23 cellular contexts compared by ENCODE assay signal in genomic region chr7:96887426-96887825, GRCh38.
"Had no signal": no experiment of that assay in that cellular context is flagged by ENCODE, and none has a peak within 500 bp of the region (broad histone marks: within the 10 kb centered on the region; RNA-seq: fewer than 3 reads in every experiment).

No MANE protein-coding gene starts in this region.

- H3K9me3 Mint-ChIP-seq: activated CD4-positive, alpha-beta T cell treated with anti-CD3 and anti-CD28 coated beads, Interleukin-2, amount 10 ng/mL, durations not matched to agents 7 days and 5 days; activated T-cell treated with anti-CD3 and anti-CD28 coated beads, Interleukin-2, amount 50 U/mL, for 72 hours; brain; neural progenitor cell had no signal

- H3K36me3 ChIP-seq: gastroesophageal sphincter, heart right ventricle, neural progenitor cell, pancreas, stomach had no signal

- ATAC-seq: activated T-cell treated with anti-CD3 and anti-CD28 coated beads, Interleukin-2, amount 50 U/mL, for 72 hours; gastroesophageal sphincter; heart right ventricle; left lobe of liver; pancreas; sciatic nerve had no signal

- H3K36me3 Mint-ChIP-seq: activated naive CD8-positive, alpha-beta T cell; brain; naive B cell; neural progenitor cell had no signal

- DNase-seq: activated CD4-positive, alpha-beta T cell treated with anti-CD3 and anti-CD28 coated beads, Interleukin-2, amount 10 ng/mL, durations not matched to agents 7 days and 5 days; activated CD4-positive, CD25-positive, alpha-beta regulatory T cell; activated CD8-positive, alpha-beta memory T cell treated with anti-CD3 and anti-CD28 coated beads, Interleukin-2, amount 50 U/mL, for 48 hours; activated gamma-delta T cell treated with Interleukin-2 at 50 U/mL for 16 hours; activated T-cell treated with anti-CD3 and anti-CD28 coated beads, Interleukin-2, amount 50 U/mL, for 72 hours; amygdala; cortex of kidney; effector CD4-positive, alpha-beta T cell; heart right ventricle; islet precursor cell; naive B cell; pancreas; stimulated activated CD4-positive, alpha-beta T cell treated with anti-CD3 and anti-CD28 coated beads, Interleukin-1b, Interleukin-23, amount 100 ng/mL, for 48 hours; stomach; T-helper 2 cell had no signal

- H3K4me1 Mint-ChIP-seq: activated CD4-positive, alpha-beta T cell treated with anti-CD3 and anti-CD28 coated beads, Interleukin-2, amount 10 ng/mL, durations not matched to agents 7 days and 5 days; brain; naive B cell; neural progenitor cell had no signal

- H3K27ac Mint-ChIP-seq: activated CD4-positive, alpha-beta T cell treated with anti-CD3 and anti-CD28 coated beads, Interleukin-2, amount 10 ng/mL, durations not matched to agents 7 days and 5 days; activated naive CD8-positive, alpha-beta T cell; activated T-cell treated with anti-CD3 and anti-CD28 coated beads, Interleukin-2, amount 50 U/mL, for 72 hours; brain; naive B cell; neural progenitor cell had no signal

- H3K4me3 ChIP-seq: gastroesophageal sphincter, heart right ventricle, neural progenitor cell, pancreas, stomach had no signal

- FAIRE-seq: endothelial cell of umbilical vein, pancreas, TTC549 had no signal

- H3K4me3 Mint-ChIP-seq: activated CD4-positive, alpha-beta T cell treated with anti-CD3 and anti-CD28 coated beads, Interleukin-2, amount 10 ng/mL, durations not matched to agents 7 days and 5 days; activated naive CD8-positive, alpha-beta T cell; activated T-cell treated with anti-CD3 and anti-CD28 coated beads, Interleukin-2, amount 50 U/mL, for 72 hours; brain; naive B cell; neural progenitor cell had no signal

- H3K27me3 Mint-ChIP-seq: activated naive CD8-positive, alpha-beta T cell; naive B cell had no signal

- H3K27me3 ChIP-seq: gastroesophageal sphincter, heart right ventricle, neural progenitor cell, pancreas, stomach had no signal
